ENCODE assay signal across 8 cellular contexts in genomic region chr3:153161714-153162512, GRCh38. TPM values are rescaled to one million over a fixed set of nuclear protein-coding genes. Genes with fewer than 3 reads are reported as not detected.
DNase-seq lines count a peak whose midpoint lies in the region; ATAC-seq and TF ChIP-seq lines count a peak whose summit lies in the region.

TSS of gene RAP2B (plus strand) at chr3:153162226. CDS start at chr3:153162694, 468 bp downstream.

- peak within 1 kb of the TSS; percentile 97 for H3K4me2 ChIP-seq in OCI-LY1 (ENCODE audit: low read length)

- no peaks in the 10 kb centered on the region for H3F3A ChIP-seq in OCI-LY1 (ENCODE audit: insufficient read depth, low read length)

- H3K9me3 ChIP-seq in OCI-LY1 (ENCODE audit: low read length) (no peaks in the 10 kb centered on the region), mucosa of descending colon (no peaks in the 10 kb centered on the region)

- DNase-seq in CMK (ENCODE audit: low read depth) (peak; percentile 59), HS-5 (ENCODE audit: low read depth) (peak; percentile 72), activated T-cell treated with anti-CD3 and anti-CD28 coated beads for 24 hours (ENCODE audit: low read depth) (peak; percentile 96), epithelial cell of esophagus (ENCODE audit: low read depth) (peak; percentile 99), mucosa of descending colon (peak; percentile 99 to 100 (median 99))
- DNase-seq in stimulated activated CD8-positive, alpha-beta memory T cell treated with anti-CD3 and anti-CD28 coated beads, Interleukin-4, amount 100 ng/mL, for 1 hour (ENCODE audit: low read depth in 2 of 2, low spot score in 1 of 2) = peak; percentile 93 to 96

- H3K4me1 ChIP-seq in OCI-LY1 (ENCODE audit: insufficient read depth, low read length, severe bottlenecking) = peaks cover 48% of the 10 kb centered on the region
- peaks cover 25% of the 10 kb centered on the region for H3K4me1 ChIP-seq in mucosa of descending colon (ENCODE audit: low read depth)

- H3K36me3 ChIP-seq in OCI-LY1 (ENCODE audit: insufficient read depth, low read length) (no peaks in the 10 kb centered on the region), mucosa of descending colon (ENCODE audit: low read depth) (no peaks in the 10 kb centered on the region)

- H3K79me2 ChIP-seq in OCI-LY1 (ENCODE audit: insufficient read depth, low read length) = peaks cover 10% of the 10 kb centered on the region

- peak within 1 kb of the TSS; percentile 75 for H3K9ac ChIP-seq in OCI-LY1 (ENCODE audit: low read length)

- TF ChIP-seq CTCF in OCI-LY1 (IDR thresholded peaks at IDR 0.05; ENCODE audit: low read length) = no peak
- no peak for TF ChIP-seq CTCF in epithelial cell of esophagus (IDR thresholded peaks at IDR 0.05; ENCODE audit: insufficient read depth, low read depth, low read length, missing control alignments)
- no peak for TF ChIP-seq CTCF in mucosa of descending colon (IDR thresholded peaks at IDR 0.05)

- H3K27ac ChIP-seq in OCI-LY1 (ENCODE audit: low read depth, low read length, poor library complexity, severe bottlenecking) = peak within 1 kb of the TSS; percentile 75

- H4K20me1 ChIP-seq in OCI-LY1 (ENCODE audit: insufficient read depth, low read length) = no peaks in the 10 kb centered on the region

- H3K4me3 ChIP-seq in OCI-LY1 (ENCODE audit: low read depth, low read length, poor library complexity, severe bottlenecking) (peak within 1 kb of the TSS; percentile 84), epithelial cell of esophagus (ENCODE audit: low read length) (peak within 1 kb of the TSS; percentile 98), mucosa of descending colon (peak within 1 kb of the TSS; percentile 66)

- intact Hi-C loops in mucosa of descending colon (cut with DNase I, micrococcal nuclease) = loop anchor here in 1 of 2 donors (10.0 kb wide), 1 partner anchor 117 kb away; no protein-coding TSS in a partner anchor

- no peaks in the 10 kb centered on the region for H3K9me2 ChIP-seq in OCI-LY1 (ENCODE audit: low read depth, low read length)

- H2AFZ ChIP-seq in OCI-LY1 (ENCODE audit: low read length) = peak within 1 kb of the TSS; percentile 55; the same call in 1 of the 2 replicates

- H3K27me3 ChIP-seq in OCI-LY1 (ENCODE audit: insufficient read depth, low read length) = no peaks in the 10 kb centered on the region

- ATAC-seq in GM19468 (IDR thresholded peaks at IDR 0.05; ENCODE audit: extremely low read depth, unreplicated experiment) = peak; percentile 31
- ATAC-seq in mucosa of descending colon = peak; percentile 86

RNA-seq across cellular contexts. Expression of gene RAP2B, which starts in this region (rescaled TPM):
- total RNA-seq in mucosa of descending colon = 10 to 100 TPM; 12.4 to 14.4 (median 14.2) TPM

Comparison
In these comparisons a context has a peak if more than half of its experiments do, and no peak if none do; other contexts are left out.
1. Peak in every context shown above with its lines: DNase-seq, ATAC-seq, H3K4me3 ChIP-seq and H3K27ac ChIP-seq.